ENCODE assay signal across 1 cellular context in genomic region chr14:75123991-75124390, GRCh38.
A peak's percentile ranks its signal among the peaks of the same experiment; 100 is the strongest.
TF ChIP-seq lines count a peak whose summit lies in the region.

No MANE protein-coding gene starts in this region.

TF ChIP-seq in K562, 482 proteins besides CTCF, POLR2A, EP300 and RAD21 (continued from another document):
- TF ChIP-seq HMBOX1 (IDR thresholded peaks at IDR 0.05), result peak; percentile 27; the same call in 1 of the 2 replicates
- no peak for TF ChIP-seq SRSF9 (IDR thresholded peaks at IDR 0.05; ENCODE audit: borderline replicate concordance, low read depth, low read length)
- TF ChIP-seq ELF1 (tag; IDR thresholded peaks at IDR 0.05), result no peak
- TF ChIP-seq CEBPG (CRISPR knock-in tag; IDR thresholded peaks at IDR 0.05), result no peak
- TF ChIP-seq CEBPG (tag; conservative IDR thresholded peaks at IDR 0.05 in 1 of 2, IDR thresholded peaks at IDR 0.05 in 1 of 2), result no peak
- TF ChIP-seq FOXO4 (CRISPR knock-in tag; IDR thresholded peaks at IDR 0.05), result no peak
- TF ChIP-seq ETV5 (CRISPR knock-in tag; IDR thresholded peaks at IDR 0.05; ENCODE audit: low read depth), result no peak
- no peak for TF ChIP-seq XRCC4 (IDR thresholded peaks at IDR 0.05; ENCODE audit: extremely low read depth, insufficient read depth, insufficient read length)
- TF ChIP-seq DPF2 (IDR thresholded peaks at IDR 0.05), result peak; percentile 59; the same call in 1 of the 2 replicates
- TF ChIP-seq ZNF398 (CRISPR knock-in tag; IDR thresholded peaks at IDR 0.05), result no peak
- TF ChIP-seq ZBTB34 (CRISPR knock-in tag; IDR thresholded peaks at IDR 0.05), result no peak
- no peak for TF ChIP-seq CREB1 (IDR thresholded peaks at IDR 0.05)
- TF ChIP-seq CREB1 (CRISPR knock-in tag; IDR thresholded peaks at IDR 0.05), result peak; percentile 19; the same call in 1 of the 2 replicates
- TF ChIP-seq POLR2H (tag; IDR thresholded peaks at IDR 0.05; ENCODE audit: low read depth), result no peak
- no peak for TF ChIP-seq RBFOX2 (IDR thresholded peaks at IDR 0.05; ENCODE audit: low read depth, low read length)
- no peak for TF ChIP-seq SMARCC2 (IDR thresholded peaks at IDR 0.05; ENCODE audit: low read depth)
- TF ChIP-seq ZNF316 (IDR thresholded peaks at IDR 0.05), result no peak
- no peak for TF ChIP-seq ZNF766 (CRISPR knock-in tag; conservative IDR thresholded peaks at IDR 0.05)
- TF ChIP-seq SPI1 (IDR thresholded peaks at IDR 0.05; ENCODE audit: borderline replicate concordance, low read depth, low read length), result peak; percentile 74
- TF ChIP-seq JUND (IDR thresholded peaks at IDR 0.05; ENCODE audit: borderline replicate concordance, low read depth, low read length), result peak; percentile 86
- TF ChIP-seq JUND (tag; IDR thresholded peaks at IDR 0.05; ENCODE audit: borderline replicate concordance, low read depth, low read length), result peak; percentile 77; the same call in 2 of the 3 replicates
- TF ChIP-seq FOSL1 (tag; conservative IDR thresholded peaks at IDR 0.05), result peak; percentile 82
- TF ChIP-seq HDAC3 (IDR thresholded peaks at IDR 0.05; ENCODE audit: borderline replicate concordance, partially characterized antibody), result no peak
